1 cellular context compared by ENCODE assay signal in genomic region chr11:68927280-68928107, GRCh38.
TF ChIP-seq lines count a peak whose summit lies in the region.

No MANE protein-coding gene starts in this region.

TF ChIP-seq in HepG2, 621 proteins besides CTCF, POLR2A, EP300 and RAD21:
- TF ChIP-seq ZNF234 (CRISPR knock-in tag; conservative IDR thresholded peaks at IDR 0.05) = no peak
- TF ChIP-seq GTF2F1 (IDR thresholded peaks at IDR 0.05; ENCODE audit: low read length) = no peak
- TF ChIP-seq ZNF589 (CRISPR knock-in tag; conservative IDR thresholded peaks at IDR 0.05) = no peak
- no peak for TF ChIP-seq SYNCRIP (IDR thresholded peaks at IDR 0.05; ENCODE audit: insufficient read depth, low read depth, low read length)
- TF ChIP-seq ZMAT5 (CRISPR knock-in tag; IDR thresholded peaks at IDR 0.05; ENCODE audit: borderline replicate concordance, low read depth) = no peak
- no peak for TF ChIP-seq PAX8 (CRISPR knock-in tag; IDR thresholded peaks at IDR 0.05; ENCODE audit: borderline replicate concordance)
- no peak for TF ChIP-seq PHF5A (CRISPR knock-in tag; IDR thresholded peaks at IDR 0.05; ENCODE audit: low read depth, unreplicated experiment)
- no peak for TF ChIP-seq HOXA7 (CRISPR knock-in tag; IDR thresholded peaks at IDR 0.05)
- TF ChIP-seq ZNF10 (CRISPR knock-in tag; IDR thresholded peaks at IDR 0.05; ENCODE audit: borderline replicate concordance, low read depth) = no peak
